ENCODE assay signal across 24 cellular contexts in genomic region chr7:158563911-158564647, GRCh38. TPM values are rescaled to one million over a fixed set of nuclear protein-coding genes. Genes with fewer than 3 reads are reported as not detected.
"Had no signal": no experiment of that assay in that cellular context is flagged by ENCODE, and none has a peak within 500 bp of the region (broad histone marks: within the 10 kb centered on the region; RNA-seq: fewer than 3 reads in every experiment).

No MANE protein-coding gene starts in this region.

- H3K9me3 Mint-ChIP-seq: effector memory CD8-positive, alpha-beta T cell; nephron; stimulated activated naive B cell treated with anti-CD40 and anti-IgM and Interleukin-4, amounts not matched to agents 10 μg/mL and 1 μg/mL and 100 μg/mL, for 72 hours had no signal

- H3K27ac Mint-ChIP-seq: effector memory CD8-positive, alpha-beta T cell; immature natural killer cell; nephron; stimulated activated naive B cell treated with anti-CD40 and anti-IgM and Interleukin-4, amounts not matched to agents 10 μg/mL and 1 μg/mL and 100 μg/mL, for 72 hours had no signal

- DNase-seq: cerebellar nuclear complex; colonic mucosa; dermis blood vessel endothelial cell; effector memory CD8-positive, alpha-beta T cell; hypothalamus; immature natural killer cell; islet precursor cell; kidney glomerular epithelial cell; left colon; left ventricle myocardium inferior; lower lobe of right lung; nucleus accumbens; psoas muscle; right cardiac atrium; spleen; stimulated activated CD4-positive, alpha-beta T cell treated with anti-CD3 and anti-CD28 coated beads, Interleukin-4, amount 100 ng/mL, for 4 hours; stimulated activated naive B cell treated with anti-CD40 and anti-IgM and Interleukin-4, amounts not matched to agents 10 μg/mL and 1 μg/mL and 100 μg/mL, for 72 hours; stomach; thyroid gland; trophoblast cell had no signal

- H3K36me3 Mint-ChIP-seq: immature natural killer cell; stimulated activated naive B cell treated with anti-CD40 and anti-IgM and Interleukin-4, amounts not matched to agents 10 μg/mL and 1 μg/mL and 100 μg/mL, for 72 hours had no signal

- H3K4me3 Mint-ChIP-seq: effector memory CD8-positive, alpha-beta T cell; immature natural killer cell; nephron; stimulated activated naive B cell treated with anti-CD40 and anti-IgM and Interleukin-4, amounts not matched to agents 10 μg/mL and 1 μg/mL and 100 μg/mL, for 72 hours had no signal

- ATAC-seq: effector memory CD8-positive, alpha-beta T cell; left colon; lower lobe of right lung; psoas muscle; right cardiac atrium; stimulated activated naive B cell treated with anti-CD40 and anti-IgM and Interleukin-4, amounts not matched to agents 10 μg/mL and 1 μg/mL and 100 μg/mL, for 72 hours had no signal

- H3K27ac ChIP-seq: colonic mucosa, left ventricle myocardium inferior, lower lobe of right lung, psoas muscle, skin epidermis, spleen, thyroid gland, vagina had no signal

- H3K4me1 Mint-ChIP-seq: immature natural killer cell; nephron; stimulated activated naive B cell treated with anti-CD40 and anti-IgM and Interleukin-4, amounts not matched to agents 10 μg/mL and 1 μg/mL and 100 μg/mL, for 72 hours had no signal

RNA-seq across cellular contexts. Expression of gene PTPRN2, which starts 23.5 kb away (rescaled TPM):
- total RNA-seq: fibroblast of villous mesenchyme had no signal
